Comparison of ENCODE assay signal across 8 cellular contexts in the genomic region with DNA sequence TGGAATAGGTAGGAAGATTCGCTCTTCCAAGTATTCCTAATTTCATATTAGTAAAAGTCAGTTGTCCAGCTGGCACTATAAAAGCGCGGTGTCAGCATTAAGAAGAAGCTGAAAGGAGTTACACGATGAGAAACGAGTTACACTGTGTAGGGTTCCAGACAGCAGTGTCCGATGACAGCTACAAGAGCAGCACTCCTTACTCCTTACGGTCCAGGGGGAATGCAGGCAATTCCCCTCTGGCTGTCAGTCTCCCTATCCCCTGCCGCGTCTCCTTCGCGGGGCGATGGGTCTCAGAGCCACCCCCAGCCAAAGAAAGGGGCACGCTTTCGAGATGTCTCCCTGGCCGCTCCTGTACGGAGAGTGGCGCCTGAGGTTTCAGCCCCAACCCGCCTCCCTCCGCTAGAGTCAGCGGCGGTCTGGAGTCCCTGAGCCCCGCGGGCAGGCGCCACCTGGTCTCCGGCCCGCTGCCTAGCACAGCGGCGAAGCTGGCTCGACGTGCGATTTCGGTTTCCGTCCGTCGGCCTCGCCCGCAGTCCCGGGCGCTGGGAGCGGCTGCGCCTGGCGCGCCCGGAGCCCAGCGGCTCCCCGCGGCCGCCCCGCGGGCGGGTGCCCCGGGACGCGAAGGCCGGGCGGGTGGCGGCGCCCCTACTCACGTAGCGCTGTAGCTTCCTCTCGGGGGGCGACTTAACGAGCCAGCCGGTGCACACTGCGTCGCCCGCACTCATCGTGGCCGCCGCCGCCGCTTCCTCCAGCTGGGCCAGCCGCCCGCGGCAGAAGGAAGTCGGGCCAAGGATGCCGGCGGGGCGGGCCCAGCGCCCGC. TPM values are rescaled to one million over a fixed set of nuclear protein-coding genes. Genes with fewer than 3 reads are reported as not detected.
A peak's percentile ranks its signal among the peaks of the same experiment; 100 is the strongest.
DNase-seq lines count a peak whose midpoint lies in the region; ATAC-seq, FAIRE-seq and TF ChIP-seq lines count a peak whose summit lies in the region.

A gene with protein sequence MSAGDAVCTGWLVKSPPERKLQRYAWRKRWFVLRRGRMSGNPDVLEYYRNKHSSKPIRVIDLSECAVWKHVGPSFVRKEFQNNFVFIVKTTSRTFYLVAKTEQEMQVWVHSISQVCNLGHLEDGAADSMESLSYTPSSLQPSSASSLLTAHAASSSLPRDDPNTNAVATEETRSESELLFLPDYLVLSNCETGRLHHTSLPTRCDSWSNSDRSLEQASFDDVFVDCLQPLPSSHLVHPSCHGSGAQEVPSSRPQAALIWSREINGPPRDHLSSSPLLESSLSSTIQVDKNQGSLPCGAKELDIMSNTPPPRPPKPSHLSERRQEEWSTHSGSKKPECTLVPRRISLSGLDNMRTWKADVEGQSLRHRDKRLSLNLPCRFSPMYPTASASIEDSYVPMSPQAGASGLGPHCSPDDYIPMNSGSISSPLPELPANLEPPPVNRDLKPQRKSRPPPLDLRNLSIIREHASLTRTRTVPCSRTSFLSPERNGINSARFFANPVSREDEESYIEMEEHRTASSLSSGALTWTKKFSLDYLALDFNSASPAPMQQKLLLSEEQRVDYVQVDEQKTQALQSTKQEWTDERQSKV (minus strand): TSS at position 777 of the 820 bp plus-strand sequence. CDS start 52 bp downstream, at position 725.

- peak within 1 kb of the TSS; percentile 94 for H3K4me2 ChIP-seq in K562 (ENCODE audit: insufficient read depth, low read length)

- no peaks in the 10 kb centered on the region for H3K27me3 ChIP-seq in K562 (ENCODE audit: control insufficient read depth in 2 of 2, insufficient read depth in 2 of 2, low read length in 2 of 2)

- no peak for TF ChIP-seq POLR2A in K562 (conservative IDR thresholded peaks at IDR 0.05)

- no TSS peak for BruUV-seq in K562 (replicated peaks; lab: Mats Ljungman, UMichigan)

- peak within 1 kb of the TSS; percentile 91 for H3K27ac ChIP-seq in K562 (ENCODE audit: extremely low read depth, low read depth, low read length)

- intact Hi-C loops in K562 (cut with micrococcal nuclease): no loop called here

- H2AFZ ChIP-seq in K562 (ENCODE audit: low read depth, low read length): peak within 1 kb of the TSS; percentile 81

- peak within 1 kb of the TSS; percentile 91 to 92 for H3K9ac ChIP-seq in K562 (ENCODE audit: insufficient read depth in 1 of 2, low read depth in 2 of 2, low read length in 2 of 2)

- CTCF ChIA-PET in K562 (lab: Yijun Ruan, JAX; ENCODE audit: low intra/inter-chr PET ratio): interaction anchor here (0.6 kb wide), 1 partner anchor 201 kb away, joined by 3 read pairs; no protein-coding TSS in a partner anchor

- ATAC-seq in HG03108 (IDR thresholded peaks at IDR 0.05; ENCODE audit: unreplicated experiment) (peak; percentile 65), K562 (peak; percentile 61), HG03025 (IDR thresholded peaks at IDR 0.05; ENCODE audit: low FRiP score, unreplicated experiment) (no peak)

- H3K27me3 Mint-ChIP-seq in immature natural killer cell (ENCODE audit: low read depth in 3 of 3): peaks cover 1 to 7% (median 2%) of the 10 kb centered on the region in 3 donors

- no peaks in the 10 kb centered on the region for H3K9me1 ChIP-seq in K562 (ENCODE audit: control insufficient read depth, insufficient read depth, low read length)

- TF ChIP-seq EP300 in K562 (IDR thresholded peaks at IDR 0.05; ENCODE audit: low read length): no peak

- H3K36me3 ChIP-seq in K562 (ENCODE audit: control insufficient read depth, insufficient read depth, low read length): no peaks in the 10 kb centered on the region

- H3K4me3 ChIP-seq in K562: peak within 1 kb of the TSS; percentile 69

- peaks cover 20 to 29% of the 10 kb centered on the region in 2 experiments; a peak in 3 of 5 replicates for H3K4me1 ChIP-seq in K562 (replicated peaks in 1 of 2; ENCODE audit: control insufficient read depth in 2 of 2, insufficient read depth in 2 of 2, low read length in 2 of 2)

- peaks cover 48% of the 10 kb centered on the region for H3K79me2 ChIP-seq in K562 (ENCODE audit: control insufficient read depth, insufficient read depth, low read length)

- no peaks in the 10 kb centered on the region for H3K9me3 ChIP-seq in K562 (replicated peaks; ENCODE audit: control insufficient read depth, insufficient read depth, low read depth, low read length)

- H3K27ac Mint-ChIP-seq in immature natural killer cell: peak within 1 kb of the TSS; percentile 86 to 95 (median 90)

- H3K36me3 Mint-ChIP-seq in immature natural killer cell: no peaks in the 10 kb centered on the region

- POLR2A ChIA-PET in K562 (lab: Yijun Ruan, JAX): interaction anchor here (0.9 to 1.8 kb wide), 3 partner anchors 10 to 26 kb away, joined by 4 to 5 read pairs (median 5); partner anchors contain the start of gene DKC1

- TF ChIP-seq RAD21 in K562 (CRISPR knock-in tag; conservative IDR thresholded peaks at IDR 0.05 in 1 of 2, IDR thresholded peaks at IDR 0.05 in 1 of 2): no peak

- TF ChIP-seq CTCF in K562 (IDR thresholded peaks at IDR 0.05 in 2 of 3, conservative IDR thresholded peaks at IDR 0.05 in 1 of 3; ENCODE audit: insufficient read depth in 2 of 3, low read depth in 1 of 3, low read length in 3 of 3): no peak

- WGBS in K562 (ENCODE audit: insufficient coverage, low coverage, missing lambda C conversion rate): 0% methylated on average over 35 of the region's 81 CpGs

- no peak for FAIRE-seq in K562 (lab: Jason Lieb, UNC)

- H3K4me1 Mint-ChIP-seq in immature natural killer cell: peaks cover 45 to 57% of the 10 kb centered on the region in 2 donors

- H3K4me3 Mint-ChIP-seq in immature natural killer cell: peak within 1 kb of the TSS; percentile 86 to 92 (median 87)

- in situ Hi-C loops in K562 (cut with MboI): no loop called here

- peak; percentile 11 to 39 for DNase-seq in NOMO-1 (lab: John Stamatoyannopoulos, UW; ENCODE audit: unreplicated experiment in 2 of 2)
- no peak for DNase-seq in NOMO-1 treated with dmso at 0.1 percent for 144 hours (lab: John Stamatoyannopoulos, UW; ENCODE audit: unreplicated experiment)
- peak; percentile 9 for DNase-seq in SK-N-DZ (ENCODE audit: low spot score)
- peak in 2 of 4 experiments; percentile 27 to 41 for DNase-seq in K562 (ENCODE audit: extremely low read depth in 1 of 4, low spot score in 3 of 4)
- DNase-seq in immature natural killer cell: peak; percentile 58 to 67 (median 65)
- peak; percentile 53 for DNase-seq in stimulated activated CD4-positive, alpha-beta T cell treated with anti-CD3 and anti-CD28 coated beads, Interleukin-15, amount 100 ng/mL, for 24 hours

- no peaks in the 10 kb centered on the region for H3K9me3 Mint-ChIP-seq in immature natural killer cell

- no peaks in the 10 kb centered on the region for H4K20me1 ChIP-seq in K562 (replicated peaks; ENCODE audit: control insufficient read depth, insufficient read depth, low read length)

TF ChIP-seq in K562, 482 proteins besides CTCF, POLR2A, EP300 and RAD21 (continues in another document):
- TF ChIP-seq HMBOX1 (IDR thresholded peaks at IDR 0.05) (no peak), HDAC1 (IDR thresholded peaks at IDR 0.05) (peak in 1 of 2 experiments; percentile 38; a peak in 1 of 4 replicates), EP400 (IDR thresholded peaks at IDR 0.05) (no peak), LARP7 (IDR thresholded peaks at IDR 0.05) (no peak)
- TF ChIP-seq, protein P1, sequence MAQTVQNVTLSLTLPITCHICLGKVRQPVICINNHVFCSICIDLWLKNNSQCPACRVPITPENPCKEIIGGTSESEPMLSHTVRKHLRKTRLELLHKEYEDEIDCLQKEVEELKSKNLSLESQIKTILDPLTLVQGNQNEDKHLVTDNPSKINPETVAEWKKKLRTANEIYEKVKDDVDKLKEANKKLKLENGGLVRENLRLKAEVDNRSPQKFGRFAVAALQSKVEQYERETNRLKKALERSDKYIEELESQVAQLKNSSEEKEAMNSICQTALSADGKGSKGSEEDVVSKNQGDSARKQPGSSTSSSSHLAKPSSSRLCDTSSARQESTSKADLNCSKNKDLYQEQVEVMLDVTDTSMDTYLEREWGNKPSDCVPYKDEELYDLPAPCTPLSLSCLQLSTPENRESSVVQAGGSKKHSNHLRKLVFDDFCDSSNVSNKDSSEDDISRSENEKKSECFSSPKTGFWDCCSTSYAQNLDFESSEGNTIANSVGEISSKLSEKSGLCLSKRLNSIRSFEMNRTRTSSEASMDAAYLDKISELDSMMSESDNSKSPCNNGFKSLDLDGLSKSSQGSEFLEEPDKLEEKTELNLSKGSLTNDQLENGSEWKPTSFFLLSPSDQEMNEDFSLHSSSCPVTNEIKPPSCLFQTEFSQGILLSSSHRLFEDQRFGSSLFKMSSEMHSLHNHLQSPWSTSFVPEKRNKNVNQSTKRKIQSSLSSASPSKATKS (CRISPR knock-in tag; IDR thresholded peaks at IDR 0.05): no peak

RNA-seq across cellular contexts. Expression of the gene that starts here (rescaled TPM):
- polyA plus RNA-seq in SK-N-DZ (2014; cell fraction: cytosol; rRNA removed): 0.16 TPM in 1 of 2 replicates, not detected in the other
- 0.07 and 0.38 TPM in 2 replicates for polyA plus RNA-seq in SK-N-DZ (2014; cell fraction: nucleus; rRNA removed)
- 51.8 and 65.2 TPM in 2 replicates for total RNA-seq in K562 (2011; cell fraction: chromatin; rRNA removed; ENCODE audit: low replicate concordance)
- 18.2 and 24.6 TPM in 2 replicates for total RNA-seq in K562 (2011; cell fraction: nucleolus; rRNA removed)
- total RNA-seq in K562 (2011; cell fraction: nucleoplasm; rRNA removed): 34.5 and 48.9 TPM in 2 replicates
- total RNA-seq in K562 (2014; rRNA removed): 19.8 and 20.7 TPM in 2 replicates
- 22.7 and 24.8 TPM in 2 replicates for total RNA-seq in K562 (2014; rRNA removed; fragmentation: Illumina TruSeq; extraction: Trizol)
- 16.1 TPM in 2 replicates for total RNA-seq in K562 (2015; rRNA removed; fragmentation: Illumina TruSeq; extraction: Trizol)
- total RNA-seq in K562 (2021): 23.3 and 25.6 TPM in 2 replicates
- polyA plus RNA-seq in K562 (2011; rRNA removed): 21.4 and 30.7 TPM in 2 replicates
- polyA plus RNA-seq in K562 (2011; cell fraction: cytosol; rRNA removed): 16.3 and 21.7 TPM in 2 replicates
- 86.0 and 94.1 TPM in 2 replicates for polyA plus RNA-seq in K562 (2011; cell fraction: nucleus; rRNA removed)
- 13.4 and 13.5 TPM in 2 replicates for polyA plus RNA-seq in K562 (2012)
- polyA plus RNA-seq in K562 (2014; fragmentation: Illumina TruSeq; extraction: Trizol): 26.2 and 31.4 TPM in 2 replicates
- 10 to 100 TPM; 19.3 to 20.1 TPM for polyA plus RNA-seq in K562 (2014; fragmentation: Nextera tagmentation; extraction: Ambion mirVana)
- 18.3 and 20.2 TPM in 2 replicates for polyA plus RNA-seq in K562 (2014; rRNA removed)
- polyA minus RNA-seq in K562 (2011; rRNA and poly(A)+ RNA removed): 28.3 and 33.3 TPM in 2 replicates
- polyA minus RNA-seq in K562 (2011; cell fraction: cytosol; rRNA and poly(A)+ RNA removed): 22.1 and 22.8 TPM in 2 replicates
- polyA minus RNA-seq in K562 (2011; cell fraction: nucleus; rRNA and poly(A)+ RNA removed): 20.6 and 33.1 TPM in 2 replicates
- 10 to 100 TPM in 2 of 3 donors, 1 to 10 TPM in 1; 9.3 to 23.6 (median 15.6) TPM for polyA plus RNA-seq in immature natural killer cell
